Comparison of ENCODE assay signal across 18 cellular contexts in the genomic region with DNA sequence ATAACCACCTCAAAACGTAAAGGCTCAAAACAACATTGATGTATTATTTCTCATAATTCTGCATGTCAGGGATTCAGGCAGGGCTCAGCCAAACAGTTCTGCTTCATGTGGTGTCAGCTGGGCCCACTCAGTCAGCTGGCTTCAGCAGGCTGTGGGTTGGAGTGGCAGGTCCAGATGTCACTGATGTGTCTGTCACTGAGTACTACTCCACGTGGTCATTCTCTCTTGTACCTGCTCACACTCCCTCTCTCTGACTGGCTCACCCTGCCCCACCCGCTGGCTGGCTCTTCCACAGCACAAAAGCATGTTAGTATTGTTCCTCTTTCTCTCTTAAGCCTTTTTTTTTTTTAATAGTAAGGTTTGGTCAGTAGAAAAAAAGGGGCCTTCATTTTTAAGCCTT.
"Had no signal": no experiment of that assay in that cellular context is flagged by ENCODE, and none has a peak within 500 bp of the region (broad histone marks: within the 10 kb centered on the region; RNA-seq: fewer than 3 reads in every experiment).

No MANE protein-coding gene starts in this region.

- DNase-seq: activated CD4-positive, alpha-beta T cell treated with anti-CD3 and anti-CD28 coated beads for 48 hours; activated CD8-positive, alpha-beta T cell treated with anti-CD3 and anti-CD28 coated beads, Interleukin-2, amount 10 ng/mL, durations not matched to agents 7 days and 5 days; activated naive CD4-positive, alpha-beta T cell; aorta; occipital lobe; right lobe of liver; stimulated activated CD4-positive, alpha-beta T cell treated with anti-CD3 and anti-CD28 coated beads, Interleukin-4, amount 100 ng/mL, for 1 hour; stimulated activated CD8-positive, alpha-beta memory T cell treated with anti-CD3 and anti-CD28 coated beads, Interleukin-4, amount 100 ng/mL, for 48 hours; stimulated activated naive CD8-positive, alpha-beta T cell treated with anti-CD3 and anti-CD28 coated beads, Interleukin-15, Interleukin-2, amounts not matched to agents 100 U/mL and 50 U/mL, for 24 hours; testis had no signal

- H3K27ac Mint-ChIP-seq: activated CD8-positive, alpha-beta T cell treated with anti-CD3 and anti-CD28 coated beads, Interleukin-2, amount 10 ng/mL, durations not matched to agents 7 days and 5 days; activated T-helper 1 cell treated with anti-CD3 and anti-CD28 coated beads, Interleukin-12 subunit alpha, Interleukin-12 subunit beta, Interleukin-2, Interleukin-4 antibody, amounts not matched to agents 30 ng/mL and 10 ng/mL and 1 ng/mL, durations not matched to agents 14 hours and 24 hours and 36 hours; memory B cell; WTC11 had no signal

- H3K4me3 ChIP-seq: prostate gland, right lobe of liver, testis had no signal

- FAIRE-seq: bronchial epithelial cell, islet of Langerhans had no signal

- H3K9me3 Mint-ChIP-seq: activated T-helper 1 cell treated with anti-CD3 and anti-CD28 coated beads, Interleukin-12 subunit alpha, Interleukin-12 subunit beta, Interleukin-2, Interleukin-4 antibody, amounts not matched to agents 30 ng/mL and 10 ng/mL and 1 ng/mL, durations not matched to agents 14 hours and 24 hours and 36 hours; nephron had no signal

- H3K36me3 Mint-ChIP-seq: memory B cell, WTC11 had no signal

- H3K4me3 Mint-ChIP-seq: activated CD8-positive, alpha-beta T cell treated with anti-CD3 and anti-CD28 coated beads, Interleukin-2, amount 10 ng/mL, durations not matched to agents 7 days and 5 days; activated T-helper 1 cell treated with anti-CD3 and anti-CD28 coated beads, Interleukin-12 subunit alpha, Interleukin-12 subunit beta, Interleukin-2, Interleukin-4 antibody, amounts not matched to agents 30 ng/mL and 10 ng/mL and 1 ng/mL, durations not matched to agents 14 hours and 24 hours and 36 hours; memory B cell; nephron; WTC11 had no signal

- H3K27ac ChIP-seq: prostate gland, right lobe of liver, testis had no signal

- H3K27me3 ChIP-seq: right lobe of liver, testis had no signal

- ATAC-seq: activated CD8-positive, alpha-beta T cell treated with anti-CD3 and anti-CD28 coated beads, Interleukin-2, amount 10 ng/mL, durations not matched to agents 7 days and 5 days; left lobe of liver; right lobe of liver; stimulated activated naive CD8-positive, alpha-beta T cell treated with anti-CD3 and anti-CD28 coated beads, Interleukin-15, Interleukin-2, amounts not matched to agents 100 U/mL and 50 U/mL, for 24 hours; WTC11 had no signal

- H3K4me1 ChIP-seq: prostate gland, right lobe of liver, testis had no signal

- H3K36me3 ChIP-seq: prostate gland, right lobe of liver had no signal

- H3K4me1 Mint-ChIP-seq: memory B cell had no signal

- H3K9me3 ChIP-seq: prostate gland, right lobe of liver, testis had no signal
